In the genomic region with DNA sequence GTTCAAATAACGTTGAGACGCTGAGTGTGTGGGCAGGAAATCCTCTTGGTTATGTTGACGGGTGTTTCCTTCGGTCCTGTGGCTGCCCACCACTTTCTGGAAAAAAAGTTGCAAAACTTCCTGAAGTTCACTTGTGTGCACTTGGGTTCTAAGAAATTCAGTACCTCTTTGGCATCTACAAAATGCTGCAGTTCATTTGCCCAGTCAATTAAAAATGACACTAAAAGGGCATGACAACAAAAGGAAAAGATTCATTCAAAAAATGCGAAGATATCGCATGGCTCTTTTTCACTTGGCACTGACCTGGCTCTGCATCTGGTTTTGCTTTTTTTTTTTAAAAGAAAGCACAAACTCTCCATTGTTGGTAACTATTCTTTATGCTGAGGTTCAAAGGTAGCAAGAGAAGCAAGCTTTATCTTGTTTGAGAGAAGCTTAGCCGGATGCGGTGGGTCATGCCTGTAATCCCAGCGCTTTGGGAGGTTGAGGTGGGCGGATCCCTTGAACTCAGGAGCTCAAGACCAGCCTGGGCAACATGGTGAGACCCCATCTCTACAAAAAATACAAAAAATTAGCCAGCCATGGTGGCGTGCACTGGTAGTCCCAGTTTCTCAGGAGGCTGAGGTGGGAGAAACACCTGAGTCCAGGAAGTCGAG, we compare ENCODE assay signal across 1 cellular context.
A peak's percentile ranks its signal among the peaks of the same experiment; 100 is the strongest.
TF ChIP-seq lines count a peak whose summit lies in the region.

No MANE protein-coding gene starts in this region.

TF ChIP-seq in HepG2, 621 proteins besides CTCF, POLR2A, EP300 and RAD21 (continued from another document and continues in another):
- TF ChIP-seq DPF2 (CRISPR knock-in tag; IDR thresholded peaks at IDR 0.05; ENCODE audit: borderline replicate concordance, low read depth), result peak; percentile 72; the same call in 1 of the 2 replicates
- no peak for TF ChIP-seq XRCC5 (optimal IDR thresholded peaks at IDR 0.05; ENCODE audit: low read length)
- peak; percentile 81 for TF ChIP-seq GATAD2A (CRISPR knock-in tag; IDR thresholded peaks at IDR 0.05)
- peak; percentile 94 for TF ChIP-seq PITX1 (CRISPR knock-in tag; IDR thresholded peaks at IDR 0.05)
- peak; percentile 61 for TF ChIP-seq FOXA3 (CRISPR knock-in tag; IDR thresholded peaks at IDR 0.05)
- TF ChIP-seq, protein P1, sequence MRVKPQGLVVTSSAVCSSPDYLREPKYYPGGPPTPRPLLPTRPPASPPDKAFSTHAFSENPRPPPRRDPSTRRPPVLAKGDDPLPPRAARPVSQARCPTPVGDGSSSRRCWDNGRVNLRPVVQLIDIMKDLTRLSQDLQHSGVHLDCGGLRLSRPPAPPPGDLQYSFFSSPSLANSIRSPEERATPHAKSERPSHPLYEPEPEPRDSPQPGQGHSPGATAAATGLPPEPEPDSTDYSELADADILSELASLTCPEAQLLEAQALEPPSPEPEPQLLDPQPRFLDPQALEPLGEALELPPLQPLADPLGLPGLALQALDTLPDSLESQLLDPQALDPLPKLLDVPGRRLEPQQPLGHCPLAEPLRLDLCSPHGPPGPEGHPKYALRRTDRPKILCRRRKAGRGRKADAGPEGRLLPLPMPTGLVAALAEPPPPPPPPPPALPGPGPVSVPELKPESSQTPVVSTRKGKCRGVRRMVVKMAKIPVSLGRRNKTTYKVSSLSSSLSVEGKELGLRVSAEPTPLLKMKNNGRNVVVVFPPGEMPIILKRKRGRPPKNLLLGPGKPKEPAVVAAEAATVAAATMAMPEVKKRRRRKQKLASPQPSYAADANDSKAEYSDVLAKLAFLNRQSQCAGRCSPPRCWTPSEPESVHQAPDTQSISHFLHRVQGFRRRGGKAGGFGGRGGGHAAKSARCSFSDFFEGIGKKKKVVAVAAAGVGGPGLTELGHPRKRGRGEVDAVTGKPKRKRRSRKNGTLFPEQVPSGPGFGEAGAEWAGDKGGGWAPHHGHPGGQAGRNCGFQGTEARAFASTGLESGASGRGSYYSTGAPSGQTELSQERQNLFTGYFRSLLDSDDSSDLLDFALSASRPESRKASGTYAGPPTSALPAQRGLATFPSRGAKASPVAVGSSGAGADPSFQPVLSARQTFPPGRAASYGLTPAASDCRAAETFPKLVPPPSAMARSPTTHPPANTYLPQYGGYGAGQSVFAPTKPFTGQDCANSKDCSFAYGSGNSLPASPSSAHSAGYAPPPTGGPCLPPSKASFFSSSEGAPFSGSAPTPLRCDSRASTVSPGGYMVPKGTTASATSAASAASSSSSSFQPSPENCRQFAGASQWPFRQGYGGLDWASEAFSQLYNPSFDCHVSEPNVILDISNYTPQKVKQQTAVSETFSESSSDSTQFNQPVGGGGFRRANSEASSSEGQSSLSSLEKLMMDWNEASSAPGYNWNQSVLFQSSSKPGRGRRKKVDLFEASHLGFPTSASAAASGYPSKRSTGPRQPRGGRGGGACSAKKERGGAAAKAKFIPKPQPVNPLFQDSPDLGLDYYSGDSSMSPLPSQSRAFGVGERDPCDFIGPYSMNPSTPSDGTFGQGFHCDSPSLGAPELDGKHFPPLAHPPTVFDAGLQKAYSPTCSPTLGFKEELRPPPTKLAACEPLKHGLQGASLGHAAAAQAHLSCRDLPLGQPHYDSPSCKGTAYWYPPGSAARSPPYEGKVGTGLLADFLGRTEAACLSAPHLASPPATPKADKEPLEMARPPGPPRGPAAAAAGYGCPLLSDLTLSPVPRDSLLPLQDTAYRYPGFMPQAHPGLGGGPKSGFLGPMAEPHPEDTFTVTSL (CRISPR knock-in tag; IDR thresholded peaks at IDR 0.05; ENCODE audit: borderline replicate concordance), result peak; percentile 79; the same call in 1 of the 2 replicates
- TF ChIP-seq, protein P2, sequence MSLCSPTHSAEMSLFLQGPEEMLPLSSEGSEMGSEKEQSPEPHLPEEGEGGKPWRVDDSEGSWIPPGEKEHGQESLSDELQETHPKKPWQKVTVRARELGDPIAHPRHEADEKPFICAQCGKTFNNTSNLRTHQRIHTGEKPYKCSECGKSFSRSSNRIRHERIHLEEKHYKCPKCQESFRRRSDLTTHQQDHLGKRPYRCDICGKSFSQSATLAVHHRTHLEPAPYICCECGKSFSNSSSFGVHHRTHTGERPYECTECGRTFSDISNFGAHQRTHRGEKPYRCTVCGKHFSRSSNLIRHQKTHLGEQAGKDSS (CRISPR knock-in tag; IDR thresholded peaks at IDR 0.05; ENCODE audit: borderline replicate concordance, low read depth), result 0 out of 2 replicates have a peak, but pooled peaks have one; percentile 29
- no peak for TF ChIP-seq MXD4 (CRISPR knock-in tag; IDR thresholded peaks at IDR 0.05)
- TF ChIP-seq TAF15 (IDR thresholded peaks at IDR 0.05; ENCODE audit: low read depth, low read length, poor library complexity, severe bottlenecking), result no peak
- peak; percentile 51; the same call in 1 of the 2 replicates for TF ChIP-seq ZNF687 (CRISPR knock-in tag; IDR thresholded peaks at IDR 0.05)
- TF ChIP-seq DMAP1 (CRISPR knock-in tag; IDR thresholded peaks at IDR 0.05), result peak; percentile 21; the same call in 1 of the 2 replicates
- no peak for TF ChIP-seq ZNF563 (CRISPR knock-in tag; IDR thresholded peaks at IDR 0.05)
- peak; percentile 65; the same call in 1 of the 2 replicates for TF ChIP-seq ATF2 (CRISPR knock-in tag; IDR thresholded peaks at IDR 0.05)
- TF ChIP-seq YEATS4 (CRISPR knock-in tag; IDR thresholded peaks at IDR 0.05; ENCODE audit: borderline replicate concordance), result no peak; the same call in 1 of the 2 replicates
- peak; percentile 36; the same call in 1 of the 2 replicates for TF ChIP-seq FOXK1 (CRISPR knock-in tag; IDR thresholded peaks at IDR 0.05; ENCODE audit: borderline replicate concordance, low read depth)
- no peak for TF ChIP-seq CCAR2 (optimal IDR thresholded peaks at IDR 0.05; ENCODE audit: low read depth, low read length)
- TF ChIP-seq SMARCE1 (IDR thresholded peaks at IDR 0.05; ENCODE audit: borderline replicate concordance), result no peak
- TF ChIP-seq ZNF350 (CRISPR knock-in tag; IDR thresholded peaks at IDR 0.05; ENCODE audit: borderline replicate concordance, low read depth), result 0 out of 2 replicates have a peak, but pooled peaks have one; percentile 45
- no peak for TF ChIP-seq ZNF207 (IDR thresholded peaks at IDR 0.05; ENCODE audit: borderline replicate concordance)
- TF ChIP-seq PHF5A (CRISPR knock-in tag; IDR thresholded peaks at IDR 0.05; ENCODE audit: low read depth, unreplicated experiment), result no peak
- no peak for TF ChIP-seq NRL (CRISPR knock-in tag; IDR thresholded peaks at IDR 0.05; ENCODE audit: borderline replicate concordance)
- 0 out of 2 replicates have a peak, but pooled peaks have one; percentile 6 for TF ChIP-seq CEBPB (IDR thresholded peaks at IDR 0.05; ENCODE audit: borderline replicate concordance, low read depth, low read length)
- TF ChIP-seq ZNF574 (CRISPR knock-in tag; IDR thresholded peaks at IDR 0.05), result peak; percentile 42; the same call in 1 of the 2 replicates
- TF ChIP-seq HIC2 (CRISPR knock-in tag; IDR thresholded peaks at IDR 0.05; ENCODE audit: low read depth), result 0 out of 2 replicates have a peak, but pooled peaks have one; percentile 47
- TF ChIP-seq, protein P3, sequence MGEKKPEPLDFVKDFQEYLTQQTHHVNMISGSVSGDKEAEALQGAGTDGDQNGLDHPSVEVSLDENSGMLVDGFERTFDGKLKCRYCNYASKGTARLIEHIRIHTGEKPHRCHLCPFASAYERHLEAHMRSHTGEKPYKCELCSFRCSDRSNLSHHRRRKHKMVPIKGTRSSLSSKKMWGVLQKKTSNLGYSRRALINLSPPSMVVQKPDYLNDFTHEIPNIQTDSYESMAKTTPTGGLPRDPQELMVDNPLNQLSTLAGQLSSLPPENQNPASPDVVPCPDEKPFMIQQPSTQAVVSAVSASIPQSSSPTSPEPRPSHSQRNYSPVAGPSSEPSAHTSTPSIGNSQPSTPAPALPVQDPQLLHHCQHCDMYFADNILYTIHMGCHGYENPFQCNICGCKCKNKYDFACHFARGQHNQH (CRISPR knock-in tag; IDR thresholded peaks at IDR 0.05), result peak; percentile 46
- 0 out of 2 replicates have a peak, but pooled peaks have one; percentile 33 for TF ChIP-seq KLF11 (CRISPR knock-in tag; IDR thresholded peaks at IDR 0.05)
- peak; percentile 97 for TF ChIP-seq ZNF362 (CRISPR knock-in tag; IDR thresholded peaks at IDR 0.05; ENCODE audit: borderline replicate concordance)
- no peak for TF ChIP-seq ZNF7 (CRISPR knock-in tag; IDR thresholded peaks at IDR 0.05)
- peak; percentile 48 for TF ChIP-seq POLR2G (IDR thresholded peaks at IDR 0.05; ENCODE audit: low read depth, low read length)
- TF ChIP-seq ZNF335 (CRISPR knock-in tag; IDR thresholded peaks at IDR 0.05), result 0 out of 2 replicates have a peak, but pooled peaks have one; percentile 31
- TF ChIP-seq SP1 (IDR thresholded peaks at IDR 0.05), result no peak
- peak; percentile 66; the same call in 1 of the 2 replicates for TF ChIP-seq SP1 (CRISPR knock-in tag; IDR thresholded peaks at IDR 0.05)
- peak; percentile 83 for TF ChIP-seq ZBTB7B (CRISPR knock-in tag; IDR thresholded peaks at IDR 0.05)
- TF ChIP-seq ARHGAP35 (CRISPR knock-in tag; IDR thresholded peaks at IDR 0.05; ENCODE audit: borderline replicate concordance), result no peak
